Comparison of ENCODE assay signal across 9 cellular contexts in the genomic region with DNA sequence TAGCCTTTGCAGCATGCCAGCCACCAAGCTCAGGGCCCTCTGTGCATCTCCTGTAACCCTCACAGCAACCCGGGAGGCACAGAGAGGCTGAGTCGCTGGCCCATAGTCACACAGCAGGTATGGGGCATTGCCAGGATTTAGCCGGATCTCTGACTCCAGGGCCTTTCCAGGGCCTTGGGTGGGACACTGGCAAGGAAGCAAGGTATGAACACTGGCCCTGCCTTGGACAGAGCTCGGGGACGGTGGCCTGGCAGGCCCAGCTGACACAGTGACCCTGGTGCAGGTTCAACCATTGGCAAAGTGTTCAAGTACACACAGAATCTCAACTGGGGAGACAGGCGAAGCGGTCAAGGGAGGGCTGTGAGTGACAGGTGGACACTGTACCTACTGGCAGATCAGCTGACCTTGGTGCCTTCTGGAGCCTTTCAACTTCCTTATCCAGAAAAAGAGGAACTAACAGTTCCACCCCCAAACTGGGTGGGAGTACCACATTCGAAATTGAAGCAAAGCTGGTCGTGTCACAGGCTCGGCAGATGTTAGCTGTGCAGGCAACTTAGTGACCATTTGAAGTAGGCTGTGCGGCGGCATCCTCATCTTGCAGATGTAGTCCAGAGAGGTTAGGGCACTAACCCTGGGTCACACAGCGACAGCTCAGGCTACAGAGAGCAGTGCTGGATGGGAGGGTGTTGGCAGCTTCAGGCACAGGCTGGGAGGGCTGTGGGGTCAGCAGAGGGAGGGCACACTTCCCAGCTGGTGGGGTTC.
A peak's percentile ranks its signal among the peaks of the same experiment; 100 is the strongest.
DNase-seq lines count a peak whose midpoint lies in the region; ATAC-seq, FAIRE-seq and TF ChIP-seq lines count a peak whose summit lies in the region.
"Had no signal": no experiment of that assay in that cellular context is flagged by ENCODE, and none has a peak within 500 bp of the region (broad histone marks: within the 10 kb centered on the region; RNA-seq: fewer than 3 reads in every experiment).

No MANE protein-coding gene starts in this region.

- no peak for DNase-seq in DND-41
- DNase-seq in Panc1 (ENCODE audit: low read depth, low spot score), result no peak
- DNase-seq in H1 (ENCODE audit: low read depth in 1 of 2, low spot score in 2 of 2), result no peak
- peak in 1 of 2 donors; percentile 30 for DNase-seq in psoas muscle
- DNase-seq in NCI-H2029 treated with DMSO at 0.1 percent for 48 hours (lab: John Stamatoyannopoulos, UW), result no peak
- DNase-seq in activated effector memory CD4-positive, alpha-beta T cell treated with Interleukin-2 at 50 U/mL for 16 hours, result no peak
- DNase-seq in NCI-H1092 treated with DMSO at 0.1 percent for 48 hours (lab: John Stamatoyannopoulos, UW), result no peak
- DNase-seq: NCI-H510A had no signal

- no peak for FAIRE-seq in H1 (lab: Jason Lieb, UNC)

- no peak overlapping the region for H2BK120ac ChIP-seq in H1 (replicated peaks; ENCODE audit: low read depth, low read length)

- no peak for TF ChIP-seq POLR2A in H1 (IDR thresholded peaks at IDR 0.05; ENCODE audit: control extremely low read depth in 1 of 2, low read depth in 2 of 2, low read length in 2 of 2)

- no peak overlapping the region for H4K8ac ChIP-seq in H1 (ENCODE audit: extremely low read depth, insufficient read depth, low read length)

- 0 out of 2 replicates have a peak overlapping the region, but pooled peaks have one; percentile 17 for H2BK12ac ChIP-seq in H1 (ENCODE audit: low read depth, low read length)

- no peak for TF ChIP-seq RAD21 in H1 (IDR thresholded peaks at IDR 0.05 in 1 of 2, conservative IDR thresholded peaks at IDR 0.05 in 1 of 2; ENCODE audit: low read depth in 2 of 2, low read length in 2 of 2)

- TF ChIP-seq CTCF in DND-41 (IDR thresholded peaks at IDR 0.05; ENCODE audit: borderline replicate concordance, extremely low read depth, low read length, poor library complexity, severe bottlenecking) (no peak), Panc1 (IDR thresholded peaks at IDR 0.05) (no peak), H1 (IDR thresholded peaks at IDR 0.05; ENCODE audit: control extremely low read depth in 1 of 3, insufficient read depth in 1 of 3, low read depth in 1 of 3, low read length in 3 of 3) (no peak), psoas muscle (IDR thresholded peaks at IDR 0.05) (no peak)

- POLR2A ChIA-PET in Panc1 (lab: Charles Lee) (no interaction called here), H1 (lab: Charles Lee; ENCODE audit: partially characterized antibody) (interaction anchor here (0.6 to 3.1 kb wide), 4 partner anchors 23 to 62 kb away, joined by 3 to 23 read pairs (median 6); no protein-coding TSS in a partner anchor)

- no peak overlapping the region for H3K23ac ChIP-seq in H1 (ENCODE audit: insufficient read length)

- H3K9ac ChIP-seq in DND-41 (ENCODE audit: low read depth, low read length) (no peak overlapping the region), H1 (replicated peaks in 1 of 4; ENCODE audit: extremely low read depth in 1 of 4, low read depth in 3 of 4, low read length in 3 of 4) (no peak overlapping the region)

- H3K23me2 ChIP-seq in H1 (ENCODE audit: low read depth, low read length), result no peaks in the 10 kb centered on the region

- no peak overlapping the region for H3K14ac ChIP-seq in H1 (ENCODE audit: insufficient read length)

- no peak overlapping the region for H3K18ac ChIP-seq in H1 (ENCODE audit: extremely low read depth, low read length)

- H3K4me1 ChIP-seq in DND-41 (ENCODE audit: insufficient read depth, low read length) (peaks cover 63% of the 10 kb centered on the region), Panc1 (ENCODE audit: control insufficient read depth, insufficient read depth, low read length) (peaks cover 83% of the 10 kb centered on the region), H1 (replicated peaks in 1 of 4; ENCODE audit: control insufficient read depth in 3 of 4, insufficient read depth in 4 of 4, low read length in 3 of 4) (peaks cover 0 to 45% (median 36%) of the 10 kb centered on the region in 4 experiments; a peak in 6 of 7 replicates), psoas muscle (peaks cover 79% of the 10 kb centered on the region)

- H4K91ac ChIP-seq in H1 (replicated peaks; ENCODE audit: insufficient read length, low read length), result no peak overlapping the region

- H2AK5ac ChIP-seq in H1 (ENCODE audit: low read depth, low read length), result 0 out of 2 replicates have a peak overlapping the region, but pooled peaks have one; percentile 4

- H3K79me2 ChIP-seq in DND-41 (ENCODE audit: insufficient read depth, low read length), result peaks cover 99% of the 10 kb centered on the region
- peaks cover 0 to 52% of the 10 kb centered on the region in 2 experiments; a peak in 1 of 4 replicates for H3K79me2 ChIP-seq in H1 (ENCODE audit: control insufficient read depth in 1 of 2, insufficient read depth in 2 of 2, low read length in 2 of 2)

- H3K36me3 ChIP-seq in DND-41 (ENCODE audit: insufficient read depth, low read length) (peaks cover 51% of the 10 kb centered on the region), Panc1 (ENCODE audit: control insufficient read depth, insufficient read depth, low read length) (no peaks in the 10 kb centered on the region), H1 (ENCODE audit: control insufficient read depth in 2 of 4, insufficient read depth in 4 of 4, low read length in 3 of 4) (no peaks in the 10 kb centered on the region), psoas muscle (ENCODE audit: insufficient read depth in 1 of 2, low read depth in 1 of 2) (no peaks in the 10 kb centered on the region)

- H2AFZ ChIP-seq in DND-41 (ENCODE audit: low read depth, low read length), result no peak overlapping the region
- H2AFZ ChIP-seq in H1 (ENCODE audit: low read length), result no peak overlapping the region

- intact Hi-C loops in Panc1 (cut with micrococcal nuclease; ENCODE audit: unreplicated experiment) (loop anchor here (5.0 to 10.0 kb wide), 2 partner anchors 67 to 96 kb away; no protein-coding TSS in a partner anchor), psoas muscle (cut with DNase I) (loop anchor here in 1 of 2 donors (5.0 kb wide), 1 partner anchor 101 kb away; no protein-coding TSS in a partner anchor)

- peaks cover 34% of the 10 kb centered on the region for H3K79me1 ChIP-seq in H1 (ENCODE audit: low read depth, low read length)

- no peak overlapping the region for H2BK15ac ChIP-seq in H1 (ENCODE audit: low read length)

- TF ChIP-seq EP300 in H1 (IDR thresholded peaks at IDR 0.05; ENCODE audit: borderline replicate concordance in 1 of 2, low read depth in 2 of 2, low read length in 2 of 2), result no peak

- no peak for ATAC-seq in DND-41 (ENCODE audit: insufficient read depth, low read depth)
- no peak for ATAC-seq in Panc1
- ATAC-seq in psoas muscle, result no peak
- no peak for ATAC-seq in GM19467 (IDR thresholded peaks at IDR 0.05; ENCODE audit: unreplicated experiment)

- no peaks in the 10 kb centered on the region for H4K20me1 ChIP-seq in DND-41 (ENCODE audit: insufficient read depth, low read length)
- peaks cover 32 to 34% of the 10 kb centered on the region in 2 experiments for H4K20me1 ChIP-seq in H1 (replicated peaks in 1 of 2; ENCODE audit: control insufficient read depth in 1 of 2, insufficient read depth in 2 of 2, low read length in 2 of 2)

- CTCF ChIA-PET in Panc1 (lab: Charles Lee), result no interaction called here
- CTCF ChIA-PET in H1 (lab: Charles Lee; ENCODE audit: partially characterized antibody), result interaction anchor here (0.9 to 24.6 kb wide), 20 partner anchors 10 to 325 kb away, joined by 3 to 512 read pairs (median 16); no protein-coding TSS in a partner anchor

- H4K5ac ChIP-seq in H1 (ENCODE audit: insufficient read length, low read depth, low read length), result no peak overlapping the region

- no peak overlapping the region for H3K4ac ChIP-seq in H1 (replicated peaks; ENCODE audit: insufficient read length, low read depth, low read length)

- H3K27me3 ChIP-seq in DND-41 (ENCODE audit: insufficient read depth, low read length, poor library complexity) (no peaks in the 10 kb centered on the region), Panc1 (ENCODE audit: control insufficient read depth, insufficient read depth, low read length) (no peaks in the 10 kb centered on the region), H1 (replicated peaks in 1 of 4; ENCODE audit: control insufficient read depth in 3 of 4, extremely low read depth in 1 of 4, insufficient read depth in 3 of 4, low read length in 3 of 4) (no peaks in the 10 kb centered on the region), psoas muscle (ENCODE audit: insufficient read depth in 3 of 3, low read length in 2 of 3) (no peaks in the 10 kb centered on the region)

- H2BK5ac ChIP-seq in H1 (ENCODE audit: low read depth, low read length), result no peak overlapping the region

- H3K9me3 ChIP-seq in DND-41 (ENCODE audit: insufficient read depth, low read length, severe bottlenecking), result no peaks in the 10 kb centered on the region
- H3K9me3 ChIP-seq in Panc1 (ENCODE audit: control insufficient read depth, insufficient read depth, low read depth, low read length), result no peaks in the 10 kb centered on the region
- no peaks in the 10 kb centered on the region for H3K9me3 ChIP-seq in H1 (ENCODE audit: insufficient read depth in 2 of 2, low read depth in 1 of 2, low read length in 1 of 2)
- no peaks in the 10 kb centered on the region for H3K9me3 ChIP-seq in psoas muscle

- H2BK20ac ChIP-seq in H1 (ENCODE audit: low read length), result no peak overlapping the region

- in situ Hi-C loops in Panc1 (cut with HindIII; ENCODE audit: low pct_unique_long_range_greater_than_20kb, low sequenced_read_pairs), result no loop called here

- H3K4me2 ChIP-seq in DND-41 (ENCODE audit: insufficient read depth, low read length) (no peak overlapping the region), H1 (ENCODE audit: insufficient read depth in 1 of 2, low read depth in 2 of 2, low read length in 2 of 2) (no peak overlapping the region)

- H3K4me3 ChIP-seq in DND-41 (ENCODE audit: low read depth in 1 of 2, low read length in 2 of 2), result no peak overlapping the region
- no peak overlapping the region for H3K4me3 ChIP-seq in Panc1 (ENCODE audit: low read depth in 2 of 2, low read length in 2 of 2)
- no peak overlapping the region for H3K4me3 ChIP-seq in H1 (ENCODE audit: extremely low read depth in 1 of 4, insufficient read depth in 2 of 4, low read depth in 3 of 4, low read length in 4 of 4)
- no peak overlapping the region for H3K4me3 ChIP-seq in psoas muscle

- H3K56ac ChIP-seq in H1 (replicated peaks; ENCODE audit: insufficient read length, low read depth, low read length), result no peak overlapping the region

- WGBS in H1 (ENCODE audit: extremely low coverage in 1 of 2, insufficient coverage in 1 of 2, insufficient read length in 1 of 2, insufficient replicate concordance in 2 of 2, low coverage in 1 of 2, low lambda C conversion rate in 2 of 2, missing lambda C conversion rate in 1 of 2), 2 experiments, result 92% methylated on average over 13 of the region's 13 CpGs; no CpG with 5 or more reads in 1 of the 2 experiments
- 58 to 65% (median 60%) methylated on average over 13 of the region's 13 CpGs for WGBS in psoas muscle, 3 donors

- H3K27ac ChIP-seq in DND-41 (ENCODE audit: low read length) (peak overlapping the region; percentile 75), Panc1 (ENCODE audit: low read length) (peak overlapping the region; percentile 72), H1 (ENCODE audit: low read depth, low read length) (no peak overlapping the region), psoas muscle (peak overlapping the region; percentile 83)

- no TSS peak for BruUV-seq in Panc1 (replicated peaks; lab: Mats Ljungman, UMichigan)

TF ChIP-seq in H1, 55 proteins besides CTCF, POLR2A, EP300 and RAD21 (continues in another document):
- TF ChIP-seq KDM1A (IDR thresholded peaks at IDR 0.05; ENCODE audit: borderline replicate concordance, low read length), result 0 out of 2 replicates have a peak, but pooled peaks have one; percentile 8
